18 cellular contexts compared by ENCODE assay signal in genomic region chr4:183057255-183057654, GRCh38. TPM values are rescaled to one million over a fixed set of nuclear protein-coding genes. Genes with fewer than 3 reads are reported as not detected.
DNase-seq lines count a peak whose midpoint lies in the region; ATAC-seq and TF ChIP-seq lines count a peak whose summit lies in the region.
"Had no signal": no experiment of that assay in that cellular context is flagged by ENCODE, and none has a peak within 500 bp of the region (broad histone marks: within the 10 kb centered on the region; RNA-seq: fewer than 3 reads in every experiment).

No MANE protein-coding gene starts in this region.

- H3K4me1 Mint-ChIP-seq in mesothelial cell of epicardium: peaks cover 24% of the 10 kb centered on the region
- H3K4me1 Mint-ChIP-seq: CD4-positive, CD25-positive, alpha-beta regulatory T cell; CD8-positive, alpha-beta memory T cell had no signal

- H3K9me3 ChIP-seq in PC-3 (ENCODE audit: low read length) (no peaks in the 10 kb centered on the region), transverse colon (no peaks in the 10 kb centered on the region)
- H3K9me3 ChIP-seq: BE2C had no signal

- WGBS in transverse colon (ENCODE audit: low coverage in 1 of 2), 2 donors: 37 to 50% methylated on average over 6 of the region's 6 CpGs

- H3K27me3 Mint-ChIP-seq in mesothelial cell of epicardium (ENCODE audit: low read depth): peaks cover 6% of the 10 kb centered on the region

- H3K4me1 ChIP-seq in PC-3 (ENCODE audit: insufficient read depth, low read length) (no peaks in the 10 kb centered on the region), transverse colon (peaks cover 0 to 12% (median 0%) of the 10 kb centered on the region in 4 donors)
- H3K4me1 ChIP-seq: BE2C, HAP-1 had no signal

- no peak overlapping the region for H3K4me3 Mint-ChIP-seq in mesothelial cell of epicardium
- H3K4me3 Mint-ChIP-seq: CD4-positive, CD25-positive, alpha-beta regulatory T cell; CD8-positive, alpha-beta memory T cell had no signal

- H3K36me3 ChIP-seq in PC-3 (ENCODE audit: low read depth, low read length) (no peaks in the 10 kb centered on the region), transverse colon (no peaks in the 10 kb centered on the region)
- H3K36me3 ChIP-seq: BE2C, HAP-1 had no signal

- H2AFZ ChIP-seq in PC-3 (ENCODE audit: low read length): no peak overlapping the region

- POLR2A ChIA-PET in PC-3 (lab: Charles Lee; ENCODE audit: unreplicated experiment): no interaction called here

- no peaks in the 10 kb centered on the region for H3K9me2 ChIP-seq in PC-3 (replicated peaks; ENCODE audit: low read length)

- no peaks in the 10 kb centered on the region for H4K20me1 ChIP-seq in PC-3 (ENCODE audit: low read length)

- H3K4me3 ChIP-seq in PC-3 (ENCODE audit: low read length) (no peak overlapping the region), transverse colon (no peak overlapping the region)
- H3K4me3 ChIP-seq: HAP-1 had no signal

- H3K27ac ChIP-seq in PC-3 (ENCODE audit: low read length): no peak overlapping the region
- no peak overlapping the region for H3K27ac ChIP-seq in transverse colon

- no peaks in the 10 kb centered on the region for H3K27me3 ChIP-seq in PC-3 (ENCODE audit: low read length)
- no peaks in the 10 kb centered on the region for H3K27me3 ChIP-seq in transverse colon
- H3K27me3 ChIP-seq: BE2C had no signal

- CTCF ChIA-PET in PC-3 (lab: Charles Lee): no interaction called here

- TF ChIP-seq EP300 in transverse colon (IDR thresholded peaks at IDR 0.05; ENCODE audit: low read depth): no peak

- H3K9me3 Mint-ChIP-seq in mesothelial cell of epicardium: peaks cover 20% of the 10 kb centered on the region

- peak; percentile 22; the same call in 1 of the 2 replicates for ATAC-seq in PC-3
- ATAC-seq in esophagus mucosa: no peak
- ATAC-seq in GM19463 (IDR thresholded peaks at IDR 0.05; ENCODE audit: unreplicated experiment): no peak
- ATAC-seq in HG02759 (IDR thresholded peaks at IDR 0.05; ENCODE audit: unreplicated experiment): no peak

- no TSS peak for BruUV-seq in PC-3 (replicated peaks; lab: Mats Ljungman, UMichigan)

- H3K27ac Mint-ChIP-seq in mesothelial cell of epicardium: peak overlapping the region; percentile 48
- H3K27ac Mint-ChIP-seq: CD4-positive, CD25-positive, alpha-beta regulatory T cell; CD8-positive, alpha-beta memory T cell had no signal

- H3F3A ChIP-seq in PC-3 (ENCODE audit: low read length, unreplicated experiment): no peaks in the 10 kb centered on the region

- intact Hi-C loops in PC-3 (cut with micrococcal nuclease): no loop called here
- intact Hi-C loops in transverse colon (cut with DNase I; ENCODE audit: low total_unique reads): no loop called here
- intact Hi-C loops in posterior vena cava (cut with DNase I): no loop called here

- TF ChIP-seq CTCF in PC-3 (conservative IDR thresholded peaks at IDR 0.05; ENCODE audit: low read depth, low read length) (no peak), mesothelial cell of epicardium (IDR thresholded peaks at IDR 0.05; ENCODE audit: unreplicated experiment) (no peak), transverse colon (IDR thresholded peaks at IDR 0.05) (no peak)

- no peak overlapping the region for H3K9ac ChIP-seq in PC-3 (ENCODE audit: low read length)

- TF ChIP-seq POLR2A in transverse colon (IDR thresholded peaks at IDR 0.05): no peak

- in situ Hi-C loops in transverse colon (cut with MboI; ENCODE audit: low pct_ligation_motif_present in 1 of 4, low pct_unique_long_range_greater_than_20kb in 1 of 4, low sequenced_read_pairs in 3 of 4): loop anchor here in 1 of 4 donors (25.0 kb wide), 1 partner anchor 355 kb away; no protein-coding TSS in a partner anchor

- H3K36me3 Mint-ChIP-seq in mesothelial cell of epicardium: no peaks in the 10 kb centered on the region
- H3K36me3 Mint-ChIP-seq: CD4-positive, CD25-positive, alpha-beta regulatory T cell; CD8-positive, alpha-beta memory T cell had no signal

- no peaks in the 10 kb centered on the region for H3K79me2 ChIP-seq in PC-3 (ENCODE audit: low read length)

- no peak for DNase-seq in PC-3
- DNase-seq in foreskin melanocyte: peak; percentile 41
- no peak for DNase-seq in mesothelial cell of epicardium (ENCODE audit: low spot score in 2 of 2, unreplicated experiment in 2 of 2)
- peak; percentile 10 for DNase-seq in transverse colon
- no peak for DNase-seq in posterior vena cava (ENCODE audit: low spot score)
- DNase-seq: ACHN; BE2C; C1 segment of cervical spinal cord; CD4-positive, CD25-positive, alpha-beta regulatory T cell; CD8-positive, alpha-beta memory T cell; COR-L47; DMS 273 treated with DMSO at 0.1 percent for 48 hours; DMS53; DND-41 had no signal

- no peak overlapping the region for H3K4me2 ChIP-seq in PC-3 (ENCODE audit: low read length)

RNA-seq across cellular contexts. Expression of gene WWC2, which starts 41.8 kb away (rescaled TPM):
- 15.8 and 40.2 TPM in 2 replicates for total RNA-seq in PC-3 (2014; rRNA removed)
- total RNA-seq in mesothelial cell of epicardium: 61.7 to 64.1 TPM (median 62.5 TPM) in 3 replicates
- total RNA-seq in transverse colon: 10 to 100 TPM in 1 of 4 donors, 1 to 10 TPM in 3; 6.6 to 79.7 (median 9.4) TPM
- 10 to 100 TPM; 24.8 to 25.8 TPM for total RNA-seq in posterior vena cava
- 11.1 TPM for total RNA-seq in esophagus mucosa

Comparison
In these comparisons a context has a peak if more than half of its experiments do, and no peak if none do; other contexts are left out.
1. DNase-seq: peak in foreskin melanocyte (single experiment) and transverse colon (single experiment); none in PC-3 (single experiment), mesothelial cell of epicardium (0 of 2) and posterior vena cava (single experiment).